8 cellular contexts compared by ENCODE assay signal in genomic region chr13:27449081-27449603, GRCh38. TPM values are rescaled to one million over a fixed set of nuclear protein-coding genes. Genes with fewer than 3 reads are reported as not detected.
DNase-seq lines count a peak whose midpoint lies in the region; ATAC-seq and TF ChIP-seq lines count a peak whose summit lies in the region.

No MANE protein-coding gene starts in this region.

- peaks cover 50% of the 10 kb centered on the region for H3K4me1 Mint-ChIP-seq in activated naive CD4-positive, alpha-beta T cell treated with anti-CD3 and anti-CD28 coated beads for 36 hours (ENCODE audit: low read depth)

- H3K4me3 ChIP-seq in adipocyte (ENCODE audit: low read length) (peak overlapping the region; percentile 99), right lobe of liver (peak overlapping the region; percentile 78 to 99 (median 99)), transverse colon (peak overlapping the region; percentile 66 to 94 (median 76))

- no peaks in the 10 kb centered on the region for H3K9me3 Mint-ChIP-seq in activated naive CD4-positive, alpha-beta T cell treated with anti-CD3 and anti-CD28 coated beads for 36 hours

- 53% methylated on average over 15 of the region's 15 CpGs for WGBS in right lobe of liver (ENCODE audit: insufficient coverage, low coverage, low lambda C conversion rate, missing lambda C conversion rate)
- 47 to 49% methylated on average over 9 to 15 of the region's 15 CpGs for WGBS in transverse colon (ENCODE audit: low coverage in 1 of 2), 2 donors

- H3K9me3 ChIP-seq in adipocyte (ENCODE audit: control insufficient read depth, low read length) = no peaks in the 10 kb centered on the region
- no peaks in the 10 kb centered on the region for H3K9me3 ChIP-seq in right lobe of liver
- H3K9me3 ChIP-seq in transverse colon = no peaks in the 10 kb centered on the region

- no peaks in the 10 kb centered on the region for H3K27me3 Mint-ChIP-seq in activated naive CD4-positive, alpha-beta T cell treated with anti-CD3 and anti-CD28 coated beads for 36 hours (ENCODE audit: low read depth)

- TF ChIP-seq CTCF in right lobe of liver (IDR thresholded peaks at IDR 0.05) (no peak), transverse colon (IDR thresholded peaks at IDR 0.05) (no peak)

- H3K36me3 Mint-ChIP-seq in activated naive CD4-positive, alpha-beta T cell treated with anti-CD3 and anti-CD28 coated beads for 36 hours (ENCODE audit: low read depth) = peaks cover 12% of the 10 kb centered on the region

- H3K4me3 Mint-ChIP-seq in activated naive CD4-positive, alpha-beta T cell treated with anti-CD3 and anti-CD28 coated beads for 36 hours = peak overlapping the region; percentile 94

- TF ChIP-seq EP300 in transverse colon (IDR thresholded peaks at IDR 0.05; ENCODE audit: low read depth) = no peak

- peak overlapping the region; percentile 95 for H3K9ac ChIP-seq in adipocyte (ENCODE audit: low read length)

- ATAC-seq in right lobe of liver = no peak
- ATAC-seq in GM18868 (IDR thresholded peaks at IDR 0.05; ENCODE audit: unreplicated experiment) = no peak

- CTCF ChIA-PET in activated naive CD4-positive, alpha-beta T cell treated with anti-CD3 and anti-CD28 coated beads for 36 hours (lab: Charles Lee) = interaction anchor here (0.7 to 1.3 kb wide), 3 partner anchors 22 to 41 kb away, joined by 3 to 5 read pairs (median 4); partner anchors contain the start of gene GTF3A

- H3K4me1 ChIP-seq in adipocyte (ENCODE audit: control insufficient read depth, insufficient read depth, low read length) = peaks cover 18% of the 10 kb centered on the region
- H3K4me1 ChIP-seq in right lobe of liver = peaks cover 0 to 11% (median 2%) of the 10 kb centered on the region in 4 donors
- H3K4me1 ChIP-seq in transverse colon = peaks cover 10 to 31% (median 18%) of the 10 kb centered on the region in 4 donors

- H3K36me3 ChIP-seq in adipocyte (ENCODE audit: control insufficient read depth, insufficient read depth, low read length, severe bottlenecking) (no peaks in the 10 kb centered on the region), right lobe of liver (no peaks in the 10 kb centered on the region), transverse colon (no peaks in the 10 kb centered on the region)

- no peak for TF ChIP-seq POLR2A in right lobe of liver (IDR thresholded peaks at IDR 0.05)
- no peak for TF ChIP-seq POLR2A in transverse colon (IDR thresholded peaks at IDR 0.05)

- peak overlapping the region in 2 of 3 donors; percentile 92 to 100 for H3K27ac ChIP-seq in right lobe of liver
- peak overlapping the region; percentile 95 to 100 (median 100) for H3K27ac ChIP-seq in transverse colon

- peak overlapping the region; percentile 99 for H3K27ac Mint-ChIP-seq in activated naive CD4-positive, alpha-beta T cell treated with anti-CD3 and anti-CD28 coated beads for 36 hours

- H3K27me3 ChIP-seq in adipocyte (replicated peaks; ENCODE audit: control insufficient read depth, insufficient read depth, low read length) = no peaks in the 10 kb centered on the region
- H3K27me3 ChIP-seq in right lobe of liver = no peaks in the 10 kb centered on the region
- H3K27me3 ChIP-seq in transverse colon = no peaks in the 10 kb centered on the region

- intact Hi-C loops in activated naive CD4-positive, alpha-beta T cell treated with anti-CD3 and anti-CD28 coated beads for 36 hours (cut with micrococcal nuclease) = loop anchor here (5.0 kb wide), 1 partner anchor 317 kb away; no protein-coding TSS in a partner anchor
- intact Hi-C loops in right lobe of liver (cut with DNase I) (no loop called here), transverse colon (cut with DNase I; ENCODE audit: low total_unique reads) (no loop called here)

- in situ Hi-C loops in transverse colon (cut with MboI; ENCODE audit: low pct_ligation_motif_present in 1 of 4, low pct_unique_long_range_greater_than_20kb in 1 of 4, low sequenced_read_pairs in 3 of 4) = no loop called here

- DNase-seq in activated naive CD4-positive, alpha-beta T cell treated with anti-CD3 and anti-CD28 coated beads for 36 hours = no peak
- DNase-seq in activated naive CD4-positive, alpha-beta T cell treated with Interleukin-2 at 50 U/mL for 16 hours = no peak
- peak; percentile 36 for DNase-seq in adipocyte (ENCODE audit: low read depth)
- no peak for DNase-seq in right lobe of liver
- DNase-seq in transverse colon = no peak
- DNase-seq in GOT3 (lab: John Stamatoyannopoulos, UW) = no peak
- DNase-seq in cerebellum (ENCODE audit: low spot score) = no peak

RNA-seq across cellular contexts. Expression of gene MTIF3, which starts 1.2 kb away (rescaled TPM):
- total RNA-seq in activated naive CD4-positive, alpha-beta T cell treated with anti-CD3 and anti-CD28 coated beads for 36 hours = 10 to 100 TPM; 34.0 to 42.1 TPM
- total RNA-seq in right lobe of liver (10 to 100 TPM; 26.5 to 46.0 (median 32.0) TPM), transverse colon (10 to 100 TPM; 27.7 to 98.3 (median 66.7) TPM), cerebellum (29.9 TPM)

RNA-seq across cellular contexts. Expression of gene GTF3A, which starts 24.7 kb away (rescaled TPM):
- 100 to 1,000 TPM; 303 to 314 TPM for total RNA-seq in activated naive CD4-positive, alpha-beta T cell treated with anti-CD3 and anti-CD28 coated beads for 36 hours
- total RNA-seq in right lobe of liver = 100 to 1,000 TPM in 2 of 6 experiments, 10 to 100 TPM in 4; 50.2 to 216 (median 64.9) TPM
- total RNA-seq in transverse colon = 100 to 1,000 TPM in 1 of 4 donors, 10 to 100 TPM in 3; 43.1 to 195 (median 60.0) TPM
- total RNA-seq in cerebellum = 52.4 TPM
